ENCODE assay signal across 12 cellular contexts in the genomic region with DNA sequence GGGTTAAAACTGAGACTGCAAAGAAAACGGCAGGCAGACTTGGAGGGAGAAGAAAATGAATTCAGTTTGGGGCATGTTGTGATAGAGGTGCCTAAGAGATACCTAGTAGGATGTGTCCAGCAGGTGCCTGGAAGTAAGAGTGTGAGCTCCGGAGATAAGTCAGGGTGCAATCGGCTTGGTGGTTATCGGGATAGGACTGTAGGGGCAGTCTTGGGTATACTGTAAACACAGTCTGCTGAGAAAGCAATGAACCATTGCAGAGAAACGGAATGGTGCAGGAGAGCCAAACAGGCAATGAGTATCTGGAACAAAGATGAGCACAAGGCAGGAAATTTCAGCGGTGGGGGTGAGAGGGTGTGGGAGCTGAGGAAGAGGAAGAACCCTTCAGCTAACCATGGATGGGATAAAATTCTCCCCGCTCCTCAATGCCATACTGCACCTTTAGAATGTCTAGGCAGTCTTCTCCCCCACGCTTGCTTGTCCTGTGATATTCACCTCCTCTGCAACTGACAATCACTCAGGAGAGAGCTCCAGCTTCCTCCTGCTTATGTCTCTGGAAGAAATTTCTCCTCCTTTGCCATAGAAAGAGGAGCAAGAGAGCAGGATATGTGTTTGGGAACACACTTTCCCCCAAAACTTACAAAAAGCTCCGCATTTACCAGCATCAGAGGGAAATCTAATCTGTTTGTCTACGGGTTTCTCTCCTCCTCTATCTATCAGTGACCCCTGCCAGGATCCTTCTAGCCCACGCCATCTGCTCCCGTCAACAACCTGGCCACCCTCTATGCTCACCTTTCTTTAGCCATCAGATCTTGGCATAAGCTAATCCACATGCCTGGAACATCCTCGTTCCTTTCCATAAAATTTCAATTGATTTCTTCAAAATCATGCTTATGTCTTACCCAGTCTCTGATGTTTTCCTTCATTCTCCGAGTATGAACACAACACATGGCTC.
DNase-seq lines count a peak whose midpoint lies in the region; ATAC-seq and TF ChIP-seq lines count a peak whose summit lies in the region.
"Had no signal": no experiment of that assay in that cellular context is flagged by ENCODE, and none has a peak within 500 bp of the region (broad histone marks: within the 10 kb centered on the region; RNA-seq: fewer than 3 reads in every experiment).

No MANE protein-coding gene starts in this region.

- no peak overlapping the region for H3K23ac ChIP-seq in mesendoderm (ENCODE audit: low read length)

- H3K4me3 ChIP-seq in mesendoderm (ENCODE audit: low read length) = no peak overlapping the region

- H3K36me3 Mint-ChIP-seq in WTC11 = no peaks in the 10 kb centered on the region
- H3K36me3 Mint-ChIP-seq in activated CD8-positive, alpha-beta memory T cell treated with anti-CD3 and anti-CD28 coated beads, Interleukin-2, amount 10 ng/mL, durations not matched to agents 7 days and 5 days = no peaks in the 10 kb centered on the region

- no peaks in the 10 kb centered on the region for H3K27me3 Mint-ChIP-seq in WTC11 (ENCODE audit: low read depth)
- no peaks in the 10 kb centered on the region for H3K27me3 Mint-ChIP-seq in activated CD8-positive, alpha-beta memory T cell treated with anti-CD3 and anti-CD28 coated beads, Interleukin-2, amount 10 ng/mL, durations not matched to agents 7 days and 5 days

- H3K79me2 ChIP-seq in mesendoderm (ENCODE audit: control insufficient read depth, insufficient read depth, low read length) = no peaks in the 10 kb centered on the region

- H3K18ac ChIP-seq in mesendoderm (ENCODE audit: low read length) = no peak overlapping the region

- H3K27ac ChIP-seq in mesendoderm (ENCODE audit: low read depth, low read length) = no peak overlapping the region
- H3K27ac ChIP-seq: RWPE1 had no signal

- peaks cover 5% of the 10 kb centered on the region for H3K4me1 ChIP-seq in mesendoderm (ENCODE audit: control insufficient read depth, low read depth, low read length)

- no peak overlapping the region for H3K4me3 Mint-ChIP-seq in WTC11
- H3K4me3 Mint-ChIP-seq in activated CD8-positive, alpha-beta memory T cell treated with anti-CD3 and anti-CD28 coated beads, Interleukin-2, amount 10 ng/mL, durations not matched to agents 7 days and 5 days = no peak overlapping the region

- no peak overlapping the region for H2BK15ac ChIP-seq in mesendoderm (replicated peaks; ENCODE audit: low read depth)

- H3K4me2 ChIP-seq in mesendoderm (ENCODE audit: low read length) = no peak overlapping the region

- no peak overlapping the region for H3K9ac ChIP-seq in mesendoderm (ENCODE audit: low read length)

- no peaks in the 10 kb centered on the region for H3K79me1 ChIP-seq in mesendoderm (ENCODE audit: low read length)

- no peak overlapping the region for H3K56ac ChIP-seq in mesendoderm (ENCODE audit: low read length)

- H2AK5ac ChIP-seq in mesendoderm (ENCODE audit: low read length) = no peak overlapping the region

- peaks cover 44% of the 10 kb centered on the region for H3K4me1 Mint-ChIP-seq in WTC11
- H3K4me1 Mint-ChIP-seq in activated CD8-positive, alpha-beta memory T cell treated with anti-CD3 and anti-CD28 coated beads, Interleukin-2, amount 10 ng/mL, durations not matched to agents 7 days and 5 days = peaks cover 30% of the 10 kb centered on the region

- H3K9me3 Mint-ChIP-seq in WTC11 = no peaks in the 10 kb centered on the region
- no peaks in the 10 kb centered on the region for H3K9me3 Mint-ChIP-seq in activated CD8-positive, alpha-beta memory T cell treated with anti-CD3 and anti-CD28 coated beads, Interleukin-2, amount 10 ng/mL, durations not matched to agents 7 days and 5 days (ENCODE audit: low read depth)

- no peak for TF ChIP-seq CTCF in WTC11 (IDR thresholded peaks at IDR 0.05)

- H2BK120ac ChIP-seq in mesendoderm (ENCODE audit: low read depth, low read length) = no peak overlapping the region

- no peak overlapping the region for H4K5ac ChIP-seq in mesendoderm (ENCODE audit: low read length)

- POLR2A ChIA-PET in WTC11 (lab: Charles Lee) = no interaction called here

- H2BK5ac ChIP-seq in mesendoderm (ENCODE audit: low read length) = no peak overlapping the region

- DNase-seq in DMS53 (lab: John Stamatoyannopoulos, UW) (peak; percentile 8), HuH-7 (ENCODE audit: low spot score) (peak; percentile 20), WTC11 (ENCODE audit: low spot score) (no peak), mesendoderm (peak; percentile 55), DMS79 (lab: John Stamatoyannopoulos, UW) (no peak)
- DNase-seq in activated CD8-positive, alpha-beta memory T cell treated with anti-CD3 and anti-CD28 coated beads, Interleukin-2, amount 10 ng/mL, durations not matched to agents 7 days and 5 days = no peak
- no peak for DNase-seq in activated CD4-positive, alpha-beta T cell treated with anti-CD3 and anti-CD28 coated beads, Interleukin-2, amount 50 U/mL, for 48 hours
- DNase-seq: left colon; NCI-H2081 treated with DMSO at 0.1 percent for 48 hours; stimulated activated naive CD4-positive, alpha-beta T cell treated with Interleukin-2 at 50 U/mL for 16 hours had no signal

- H4K8ac ChIP-seq in mesendoderm (ENCODE audit: low read depth, low read length) = no peak overlapping the region

- no peak overlapping the region for H3K4ac ChIP-seq in mesendoderm (ENCODE audit: low read depth, low read length)

- CTCF ChIA-PET in WTC11 (lab: Charles Lee) = interaction anchor here (0.8 to 1.4 kb wide), 4 partner anchors 10 to 411 kb away, joined by 3 to 5 read pairs (median 4); no protein-coding TSS in a partner anchor
- CTCF ChIA-PET in activated CD8-positive, alpha-beta memory T cell treated with anti-CD3 and anti-CD28 coated beads, Interleukin-2, amount 10 ng/mL, durations not matched to agents 7 days and 5 days (lab: Charles Lee) = no interaction called here

- peak overlapping the region; percentile 41 for H3K27ac Mint-ChIP-seq in WTC11
- H3K27ac Mint-ChIP-seq in activated CD8-positive, alpha-beta memory T cell treated with anti-CD3 and anti-CD28 coated beads, Interleukin-2, amount 10 ng/mL, durations not matched to agents 7 days and 5 days = no peak overlapping the region

- H3K36me3 ChIP-seq in mesendoderm (ENCODE audit: control insufficient read depth, insufficient read depth, low read length) = no peaks in the 10 kb centered on the region

- H3K27me3 ChIP-seq in mesendoderm (ENCODE audit: insufficient read depth, low read length, poor library complexity) = no peaks in the 10 kb centered on the region

- no CpG with 5 or more reads among the region's 14 CpGs for WGBS in mesendoderm (ENCODE audit: extremely low coverage, insufficient coverage, low lambda C conversion rate)

- ATAC-seq in WTC11 = peak; percentile 75
- no peak for ATAC-seq in HG03521 (IDR thresholded peaks at IDR 0.05; ENCODE audit: unreplicated experiment)
- no peak for ATAC-seq in activated CD8-positive, alpha-beta memory T cell treated with anti-CD3 and anti-CD28 coated beads, Interleukin-2, amount 10 ng/mL, durations not matched to agents 7 days and 5 days
- ATAC-seq: left colon had no signal

TF ChIP-seq in WTC11, 78 proteins besides CTCF, POLR2A, EP300 and RAD21 (continues in another document):
- TF ChIP-seq, protein P1, sequence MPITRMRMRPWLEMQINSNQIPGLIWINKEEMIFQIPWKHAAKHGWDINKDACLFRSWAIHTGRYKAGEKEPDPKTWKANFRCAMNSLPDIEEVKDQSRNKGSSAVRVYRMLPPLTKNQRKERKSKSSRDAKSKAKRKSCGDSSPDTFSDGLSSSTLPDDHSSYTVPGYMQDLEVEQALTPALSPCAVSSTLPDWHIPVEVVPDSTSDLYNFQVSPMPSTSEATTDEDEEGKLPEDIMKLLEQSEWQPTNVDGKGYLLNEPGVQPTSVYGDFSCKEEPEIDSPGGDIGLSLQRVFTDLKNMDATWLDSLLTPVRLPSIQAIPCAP (CRISPR knock-in tag; IDR thresholded peaks at IDR 0.05) = no peak
- TF ChIP-seq TEAD4 (CRISPR knock-in tag; IDR thresholded peaks at IDR 0.05) (no peak), ZNF416 (CRISPR knock-in tag; IDR thresholded peaks at IDR 0.05) (no peak), ZNF671 (CRISPR knock-in tag; IDR thresholded peaks at IDR 0.05) (no peak), PRRX2 (CRISPR knock-in tag; IDR thresholded peaks at IDR 0.05) (no peak), SMAD4 (CRISPR knock-in tag; IDR thresholded peaks at IDR 0.05) (no peak), RELA (CRISPR knock-in tag; IDR thresholded peaks at IDR 0.05; ENCODE audit: borderline replicate concordance) (no peak)
- TF ChIP-seq, protein P2, sequence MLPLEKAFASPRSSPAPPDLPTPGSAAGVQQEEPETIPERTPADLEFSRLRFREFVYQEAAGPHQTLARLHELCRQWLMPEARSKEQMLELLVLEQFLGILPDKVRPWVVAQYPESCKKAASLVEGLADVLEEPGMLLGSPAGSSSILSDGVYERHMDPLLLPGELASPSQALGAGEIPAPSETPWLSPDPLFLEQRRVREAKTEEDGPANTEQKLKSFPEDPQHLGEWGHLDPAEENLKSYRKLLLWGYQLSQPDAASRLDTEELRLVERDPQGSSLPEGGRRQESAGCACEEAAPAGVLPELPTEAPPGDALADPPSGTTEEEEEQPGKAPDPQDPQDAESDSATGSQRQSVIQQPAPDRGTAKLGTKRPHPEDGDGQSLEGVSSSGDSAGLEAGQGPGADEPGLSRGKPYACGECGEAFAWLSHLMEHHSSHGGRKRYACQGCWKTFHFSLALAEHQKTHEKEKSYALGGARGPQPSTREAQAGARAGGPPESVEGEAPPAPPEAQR (CRISPR knock-in tag; IDR thresholded peaks at IDR 0.05) = no peak
- TF ChIP-seq, protein P3, sequence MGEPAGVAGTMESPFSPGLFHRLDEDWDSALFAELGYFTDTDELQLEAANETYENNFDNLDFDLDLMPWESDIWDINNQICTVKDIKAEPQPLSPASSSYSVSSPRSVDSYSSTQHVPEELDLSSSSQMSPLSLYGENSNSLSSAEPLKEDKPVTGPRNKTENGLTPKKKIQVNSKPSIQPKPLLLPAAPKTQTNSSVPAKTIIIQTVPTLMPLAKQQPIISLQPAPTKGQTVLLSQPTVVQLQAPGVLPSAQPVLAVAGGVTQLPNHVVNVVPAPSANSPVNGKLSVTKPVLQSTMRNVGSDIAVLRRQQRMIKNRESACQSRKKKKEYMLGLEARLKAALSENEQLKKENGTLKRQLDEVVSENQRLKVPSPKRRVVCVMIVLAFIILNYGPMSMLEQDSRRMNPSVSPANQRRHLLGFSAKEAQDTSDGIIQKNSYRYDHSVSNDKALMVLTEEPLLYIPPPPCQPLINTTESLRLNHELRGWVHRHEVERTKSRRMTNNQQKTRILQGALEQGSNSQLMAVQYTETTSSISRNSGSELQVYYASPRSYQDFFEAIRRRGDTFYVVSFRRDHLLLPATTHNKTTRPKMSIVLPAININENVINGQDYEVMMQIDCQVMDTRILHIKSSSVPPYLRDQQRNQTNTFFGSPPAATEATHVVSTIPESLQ (CRISPR knock-in tag; IDR thresholded peaks at IDR 0.05) = no peak
- TF ChIP-seq, protein P4, sequence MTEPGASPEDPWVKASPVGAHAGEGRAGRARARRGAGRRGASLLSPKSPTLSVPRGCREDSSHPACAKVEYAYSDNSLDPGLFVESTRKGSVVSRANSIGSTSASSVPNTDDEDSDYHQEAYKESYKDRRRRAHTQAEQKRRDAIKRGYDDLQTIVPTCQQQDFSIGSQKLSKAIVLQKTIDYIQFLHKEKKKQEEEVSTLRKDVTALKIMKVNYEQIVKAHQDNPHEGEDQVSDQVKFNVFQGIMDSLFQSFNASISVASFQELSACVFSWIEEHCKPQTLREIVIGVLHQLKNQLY (CRISPR knock-in tag; IDR thresholded peaks at IDR 0.05) = no peak

Comparison
In these comparisons a context has a peak if more than half of its experiments do, and no peak if none do; other contexts are left out.
1. DNase-seq: peak in DMS53 (single experiment), HuH-7 (single experiment) and mesendoderm (single experiment); none in WTC11 (single experiment), DMS79 (single experiment), activated CD8-positive, alpha-beta memory T cell treated with anti-CD3 and anti-CD28 coated beads, Interleukin-2, amount 10 ng/mL, durations not matched to agents 7 days and 5 days (single experiment) and activated CD4-positive, alpha-beta T cell treated with anti-CD3 and anti-CD28 coated beads, Interleukin-2, amount 50 U/mL, for 48 hours (0 of 2).